23 cellular contexts compared by ENCODE assay signal in genomic region chr6:100322886-100323285, GRCh38.
"Had no signal": no experiment of that assay in that cellular context is flagged by ENCODE, and none has a peak within 500 bp of the region (broad histone marks: within the 10 kb centered on the region; RNA-seq: fewer than 3 reads in every experiment).

No MANE protein-coding gene starts in this region.

- H3K4me2 ChIP-seq: smooth muscle cell had no signal

- H3K9me3 ChIP-seq: esophagus muscularis mucosa, lower lobe of right lung, prostate gland, right atrium auricular region, suprapubic skin, transverse colon, upper lobe of right lung, uterus had no signal

- H3K4me3 ChIP-seq: esophagus muscularis mucosa, lower lobe of right lung, prostate gland, right atrium auricular region, smooth muscle cell, suprapubic skin, transverse colon, upper lobe of right lung, uterus had no signal

- H3K27me3 ChIP-seq: esophagus muscularis mucosa, right atrium auricular region, suprapubic skin, transverse colon, upper lobe of right lung, uterus had no signal

- H3K27ac ChIP-seq: esophagus muscularis mucosa, lower lobe of right lung, prostate gland, right atrium auricular region, suprapubic skin, transverse colon, upper lobe of right lung, uterus had no signal

- H3K4me1 ChIP-seq: esophagus muscularis mucosa, lower lobe of right lung, prostate gland, right atrium auricular region, suprapubic skin, transverse colon, upper lobe of right lung, uterus had no signal

- DNase-seq: dermis blood vessel endothelial cell; effector memory CD4-positive, alpha-beta T cell; hypothalamus; immature natural killer cell; left ventricle myocardium superior; lower lobe of right lung; naive thymus-derived CD8-positive, alpha-beta T cell; nephron progenitor cell; nucleus accumbens; stimulated activated CD4-positive, alpha-beta T cell treated with anti-CD3 and anti-CD28 coated beads, Interleukin-12 subunit alpha, Interleukin-12 subunit beta, amount 100 ng/mL, for 4 hours; stimulated activated CD4-positive, alpha-beta T cell treated with anti-CD3 and anti-CD28 coated beads, Interleukin-1b, Interleukin-23, amount 100 ng/mL, for 48 hours; stimulated activated CD4-positive, alpha-beta T cell treated with anti-CD3 and anti-CD28 coated beads, Interleukin-4, amount 100 ng/mL, for 1 hour; stimulated activated CD8-positive, alpha-beta memory T cell treated with anti-CD3 and anti-CD28 coated beads, Interleukin-4, amount 100 ng/mL, for 48 hours; stimulated activated naive CD4-positive, alpha-beta T cell; stimulated activated naive CD8-positive, alpha-beta T cell treated with anti-CD3 and anti-CD28 coated beads, Interleukin-15, amount 100 ng/mL, for 72 hours; transverse colon; upper lobe of right lung; uterus had no signal

- H3K36me3 ChIP-seq: esophagus muscularis mucosa, lower lobe of right lung, prostate gland, right atrium auricular region, suprapubic skin, transverse colon, upper lobe of right lung, uterus had no signal
